ENCODE assay signal across 11 cellular contexts in genomic region chr4:184437988-184438774, GRCh38. TPM values are rescaled to one million over a fixed set of nuclear protein-coding genes. Genes with fewer than 3 reads are reported as not detected.
DNase-seq lines count a peak whose midpoint lies in the region; ATAC-seq and TF ChIP-seq lines count a peak whose summit lies in the region.
"Had no signal": no experiment of that assay in that cellular context is flagged by ENCODE, and none has a peak within 500 bp of the region (broad histone marks: within the 10 kb centered on the region; RNA-seq: fewer than 3 reads in every experiment).

No MANE protein-coding gene starts in this region.

- H3K27ac ChIP-seq in Karpas-422 (ENCODE audit: low read length) (no peak overlapping the region), mucosa of rectum (ENCODE audit: low read depth in 2 of 2, low read length in 2 of 2) (peak overlapping the region; percentile 35 to 69)

- H3K4me1 ChIP-seq in Karpas-422 (ENCODE audit: low read length) (peaks cover 11% of the 10 kb centered on the region), mucosa of rectum (ENCODE audit: control insufficient read depth in 2 of 2, insufficient read depth in 2 of 2, low read length in 2 of 2) (peaks cover 17 to 21% of the 10 kb centered on the region in 2 donors)

- no peaks in the 10 kb centered on the region for H3K27me3 Mint-ChIP-seq in T-helper 17 cell

- H3K36me3 Mint-ChIP-seq in T-helper 17 cell (ENCODE audit: low read depth), result peaks cover under 1% of the 10 kb centered on the region

- H3K36me3 ChIP-seq in Karpas-422 (ENCODE audit: insufficient read depth, low read length) (no peaks in the 10 kb centered on the region), mucosa of rectum (ENCODE audit: control insufficient read depth in 2 of 2, insufficient read depth in 2 of 2, low read length in 2 of 2) (peaks cover 0 to 6% of the 10 kb centered on the region in 2 donors)

- no peak overlapping the region for H3K9ac ChIP-seq in Karpas-422 (ENCODE audit: low read length)
- H3K9ac ChIP-seq in mucosa of rectum (ENCODE audit: low read depth in 1 of 2, low read length in 2 of 2), result peak overlapping the region in 1 of 2 donors; percentile 43

- peaks cover 79% of the 10 kb centered on the region for H3K79me2 ChIP-seq in Karpas-422 (ENCODE audit: low read length)

- peak overlapping the region; percentile 85 for H3K27ac Mint-ChIP-seq in T-helper 17 cell
- H3K27ac Mint-ChIP-seq: activated T-helper 2 cell treated with anti-CD3 and anti-CD28 coated beads, Interferon-gamma antibody, Interleukin-2, Interleukin-4, amounts not matched to agents 10 μg/mL and 5 μg/mL and 100 μg/mL, durations not matched to agents 14 hours and 24 hours and 36 hours had no signal

- ATAC-seq in GM18505 (IDR thresholded peaks at IDR 0.05; ENCODE audit: unreplicated experiment) (peak; percentile 56), T-helper 17 cell (no peak), GM19452 (IDR thresholded peaks at IDR 0.05; ENCODE audit: unreplicated experiment) (no peak), GM19397 (IDR thresholded peaks at IDR 0.05; ENCODE audit: unreplicated experiment) (no peak), HG03175 (IDR thresholded peaks at IDR 0.05; ENCODE audit: unreplicated experiment) (no peak), GM19328 (IDR thresholded peaks at IDR 0.05; ENCODE audit: unreplicated experiment) (no peak)

- H3K4me3 Mint-ChIP-seq in T-helper 17 cell, result no peak overlapping the region

- peaks cover 53% of the 10 kb centered on the region for H3K4me1 Mint-ChIP-seq in T-helper 17 cell

- peak; percentile 44 for DNase-seq in Karpas-422
- no peak for DNase-seq in T-helper 17 cell
- DNase-seq: KG1, kidney glomerular epithelial cell had no signal

- TF ChIP-seq POLR2A in GM18505 (IDR thresholded peaks at IDR 0.05; ENCODE audit: borderline replicate concordance, extremely low read depth, insufficient read depth, insufficient read length), result no peak

- H3K9me2 ChIP-seq in Karpas-422 (replicated peaks; ENCODE audit: insufficient read depth, low read length), result no peaks in the 10 kb centered on the region

- H3K4me2 ChIP-seq in Karpas-422 (ENCODE audit: low read depth, low read length, poor library complexity, severe bottlenecking), result no peak overlapping the region

- H2AFZ ChIP-seq in Karpas-422 (ENCODE audit: low read length), result no peak overlapping the region

- H3K9me3 ChIP-seq in Karpas-422 (ENCODE audit: low read length) (no peaks in the 10 kb centered on the region), T-helper 17 cell (ENCODE audit: control insufficient read depth, low read length, poor library complexity, severe bottlenecking) (no peaks in the 10 kb centered on the region), mucosa of rectum (ENCODE audit: control insufficient read depth in 2 of 2, low read length in 2 of 2) (no peaks in the 10 kb centered on the region)

- no peaks in the 10 kb centered on the region for H4K20me1 ChIP-seq in Karpas-422 (ENCODE audit: insufficient read depth, low read depth, low read length)

- H3K27me3 ChIP-seq in Karpas-422 (ENCODE audit: low read length) (no peaks in the 10 kb centered on the region), mucosa of rectum (ENCODE audit: control insufficient read depth in 2 of 2, insufficient read depth in 2 of 2, low read length in 2 of 2) (no peaks in the 10 kb centered on the region)

- H3K4me3 ChIP-seq in Karpas-422 (ENCODE audit: low read length) (no peak overlapping the region), mucosa of rectum (ENCODE audit: low read length in 2 of 2) (no peak overlapping the region)

RNA-seq across cellular contexts. Expression of gene IRF2, which starts 36.2 kb away (rescaled TPM):
- 29.8 and 35.5 TPM in 2 replicates for total RNA-seq in Karpas-422 (2014; rRNA removed; shearing (Covaris generic); ENCODE audit: low replicate concordance)
- total RNA-seq in T-helper 17 cell, result 10 to 100 TPM; 33.5 to 37.2 TPM
